Comparison of ENCODE assay signal across 9 cellular contexts in genomic region chr6:33815854-33816253, GRCh38. TPM values are rescaled to one million over a fixed set of nuclear protein-coding genes. Genes with fewer than 3 reads are reported as not detected.
DNase-seq lines count a peak whose midpoint lies in the region; ATAC-seq, FAIRE-seq and TF ChIP-seq lines count a peak whose summit lies in the region.
"Had no signal": no experiment of that assay in that cellular context is flagged by ENCODE, and none has a peak within 500 bp of the region (broad histone marks: within the 10 kb centered on the region; RNA-seq: fewer than 3 reads in every experiment).

No MANE protein-coding gene starts in this region.

- H4K20me1 ChIP-seq in osteoblast (ENCODE audit: insufficient read depth, low read length), result no peaks in the 10 kb centered on the region

- H3K27me3 Mint-ChIP-seq in activated CD8-positive, alpha-beta T cell treated with anti-CD3 and anti-CD28 coated beads for 36 hours, result peaks cover 31% of the 10 kb centered on the region

- ATAC-seq in activated CD8-positive, alpha-beta T cell treated with anti-CD3 and anti-CD28 coated beads for 36 hours, result peak; percentile 64

- POLR2A ChIA-PET in activated CD8-positive, alpha-beta T cell treated with anti-CD3 and anti-CD28 coated beads for 36 hours (lab: Charles Lee), result no interaction called here

- no peaks in the 10 kb centered on the region for H3K36me3 ChIP-seq in osteoblast (ENCODE audit: insufficient read depth, low read length)
- H3K36me3 ChIP-seq: BLaER1 treated with 17β-estradiol and CSF1 and Interleukin-3, amounts not matched to agents 10 nM and 100 nM had no signal

- intact Hi-C loops in activated CD8-positive, alpha-beta T cell treated with anti-CD3 and anti-CD28 coated beads for 36 hours (cut with micrococcal nuclease), result no loop called here

- peaks cover 2% of the 10 kb centered on the region for H3K4me1 Mint-ChIP-seq in activated CD8-positive, alpha-beta T cell treated with anti-CD3 and anti-CD28 coated beads for 36 hours (ENCODE audit: low read depth)

- no peaks in the 10 kb centered on the region for H3K9me3 ChIP-seq in osteoblast (ENCODE audit: low read depth, low read length)
- H3K9me3 ChIP-seq: BLaER1 treated with 17β-estradiol and CSF1 and Interleukin-3, amounts not matched to agents 10 nM and 100 nM had no signal

- no peaks in the 10 kb centered on the region for H3K79me2 ChIP-seq in osteoblast (ENCODE audit: insufficient read depth, low read length)

- no peak for TF ChIP-seq CTCF in activated CD8-positive, alpha-beta T cell treated with anti-CD3 and anti-CD28 coated beads for 36 hours (IDR thresholded peaks at IDR 0.05)
- no peak for TF ChIP-seq CTCF in osteoblast (IDR thresholded peaks at IDR 0.05; ENCODE audit: extremely low read depth, low read depth, low read length)

- no peak overlapping the region for H3K4me3 Mint-ChIP-seq in activated CD8-positive, alpha-beta T cell treated with anti-CD3 and anti-CD28 coated beads for 36 hours

- H2AFZ ChIP-seq in osteoblast (ENCODE audit: low read length), result no peak overlapping the region

- peaks cover 25% of the 10 kb centered on the region for H3K27me3 ChIP-seq in osteoblast (ENCODE audit: insufficient read depth, low read length)

- no peak for FAIRE-seq in RCC 7860 (lab: Jason Lieb, UNC)

- H3K4me1 ChIP-seq in osteoblast (ENCODE audit: insufficient read depth, low read length), result no peaks in the 10 kb centered on the region

- no peak overlapping the region for H3K4me3 ChIP-seq in osteoblast (ENCODE audit: insufficient read depth, low read length)
- H3K4me3 ChIP-seq: BLaER1 treated with 17β-estradiol and CSF1 and Interleukin-3, amounts not matched to agents 10 nM and 100 nM had no signal

- DNase-seq in activated CD4-positive, alpha-beta T cell treated with anti-CD3 and anti-CD28 coated beads for 48 hours, result peak; percentile 32
- DNase-seq in activated CD4-positive, alpha-beta T cell treated with anti-CD3 and anti-CD28 coated beads, Interleukin-2, amount 50 U/mL, for 4 hours, result no peak
- peak; percentile 36 for DNase-seq in NCI-H1105 treated with DMSO at 0.1 percent for 48 hours (lab: John Stamatoyannopoulos, UW)
- DNase-seq in activated CD8-positive, alpha-beta T cell treated with anti-CD3 and anti-CD28 coated beads for 36 hours, result peak; percentile 38
- peak; percentile 76 for DNase-seq in osteoblast (ENCODE audit: insufficient read length, low spot score, missing footprints)
- no peak for DNase-seq in RCC 7860 (ENCODE audit: low spot score)
- no peak for DNase-seq in stimulated activated CD4-positive, alpha-beta T cell treated with anti-CD3 and anti-CD28 coated beads, Interleukin-4, amount 100 ng/mL, for 1 hour
- DNase-seq in NOMO-1 (lab: John Stamatoyannopoulos, UW; ENCODE audit: unreplicated experiment in 2 of 2), result no peak

- no peaks in the 10 kb centered on the region for H3K36me3 Mint-ChIP-seq in activated CD8-positive, alpha-beta T cell treated with anti-CD3 and anti-CD28 coated beads for 36 hours (ENCODE audit: low read depth)

- no peak overlapping the region for H3K4me2 ChIP-seq in osteoblast (ENCODE audit: insufficient read depth, low read length)
- H3K4me2 ChIP-seq: BLaER1 treated with 17β-estradiol and CSF1 and Interleukin-3, amounts not matched to agents 10 nM and 100 nM had no signal

- H3K9me3 Mint-ChIP-seq in activated CD8-positive, alpha-beta T cell treated with anti-CD3 and anti-CD28 coated beads for 36 hours, result no peaks in the 10 kb centered on the region

- H3K27ac Mint-ChIP-seq in activated CD8-positive, alpha-beta T cell treated with anti-CD3 and anti-CD28 coated beads for 36 hours, result no peak overlapping the region

- no peak overlapping the region for H3K27ac ChIP-seq in osteoblast (ENCODE audit: low read depth, low read length)
- H3K27ac ChIP-seq: BLaER1 treated with 17β-estradiol and CSF1 and Interleukin-3, amounts not matched to agents 10 nM and 100 nM had no signal

- CTCF ChIA-PET in activated CD8-positive, alpha-beta T cell treated with anti-CD3 and anti-CD28 coated beads for 36 hours (lab: Charles Lee), result no interaction called here

RNA-seq across cellular contexts. Expression of gene MLN, which starts 12.1 kb away (rescaled TPM):
- total RNA-seq in activated CD8-positive, alpha-beta T cell treated with anti-CD3 and anti-CD28 coated beads for 36 hours, result not detected
- not detected in 2 replicates for total RNA-seq in osteoblast

RNA-seq across cellular contexts. Expression of gene LEMD2, which starts 26.9 kb away (rescaled TPM):
- total RNA-seq in activated CD8-positive, alpha-beta T cell treated with anti-CD3 and anti-CD28 coated beads for 36 hours, result 10 to 100 TPM; 40.1 to 41.5 TPM
- total RNA-seq in osteoblast, result 47.4 and 49.2 TPM in 2 replicates

Comparison
In these comparisons a context has a peak if more than half of its experiments do, and no peak if none do; other contexts are left out.
1. DNase-seq: peak in activated CD4-positive, alpha-beta T cell treated with anti-CD3 and anti-CD28 coated beads for 48 hours (single experiment), NCI-H1105 treated with DMSO at 0.1 percent for 48 hours (single experiment), activated CD8-positive, alpha-beta T cell treated with anti-CD3 and anti-CD28 coated beads for 36 hours (single experiment) and osteoblast (single experiment); none in activated CD4-positive, alpha-beta T cell treated with anti-CD3 and anti-CD28 coated beads, Interleukin-2, amount 50 U/mL, for 4 hours (0 of 2), RCC 7860 (single experiment), stimulated activated CD4-positive, alpha-beta T cell treated with anti-CD3 and anti-CD28 coated beads, Interleukin-4, amount 100 ng/mL, for 1 hour (single experiment) and NOMO-1 (0 of 2).